ENCODE assay signal across 14 cellular contexts in genomic region chr6:27889275-27889627, GRCh38. TPM values are rescaled to one million over a fixed set of nuclear protein-coding genes. Genes with fewer than 3 reads are reported as not detected.
DNase-seq lines count a peak whose midpoint lies in the region; ATAC-seq, FAIRE-seq and TF ChIP-seq lines count a peak whose summit lies in the region.
"Had no signal": no experiment of that assay in that cellular context is flagged by ENCODE, and none has a peak within 500 bp of the region (broad histone marks: within the 10 kb centered on the region; RNA-seq: fewer than 3 reads in every experiment).

No MANE protein-coding gene starts in this region.

- H3K4me1 Mint-ChIP-seq in glutamatergic neuron (ENCODE audit: low read depth, unreplicated experiment) = peaks cover 15% of the 10 kb centered on the region

- H3K9me3 ChIP-seq in OCI-LY3 (ENCODE audit: insufficient read depth, low read length) = no peaks in the 10 kb centered on the region; the same call in 1 of the 2 replicates
- no peaks in the 10 kb centered on the region for H3K9me3 ChIP-seq in pancreas
- H3K9me3 ChIP-seq: tibial nerve had no signal

- H3K9ac ChIP-seq in OCI-LY3 (ENCODE audit: low read length) = peak overlapping the region; percentile 78; the same call in 1 of the 2 replicates

- H3K27ac Mint-ChIP-seq in glutamatergic neuron (ENCODE audit: unreplicated experiment) = peak overlapping the region; percentile 83

- H3K4me3 Mint-ChIP-seq in glutamatergic neuron (ENCODE audit: unreplicated experiment) = peak overlapping the region; percentile 92

- peak overlapping the region; percentile 88 for H3K4me2 ChIP-seq in OCI-LY3 (ENCODE audit: low read length)

- no peak for ATAC-seq in pancreas

- H3K79me2 ChIP-seq in ACC112 (ENCODE audit: control insufficient read depth, insufficient read depth, low read length, unreplicated experiment) = peaks cover 8% of the 10 kb centered on the region
- H3K79me2 ChIP-seq in OCI-LY3 (ENCODE audit: low read length) = no peaks in the 10 kb centered on the region

- H3K4me3 ChIP-seq in ACC112 (ENCODE audit: low read depth, low read length) (peak overlapping the region; percentile 86; the same call in 1 of the 2 replicates), H7 (ENCODE audit: insufficient read depth, low read depth, low read length) (peak overlapping the region; percentile 10; the same call in 1 of the 2 replicates), OCI-LY3 (ENCODE audit: low read length) (peak overlapping the region; percentile 77), pancreas (no peak overlapping the region)
- H3K4me3 ChIP-seq: tibial nerve had no signal

- H3K9me3 Mint-ChIP-seq in glutamatergic neuron (ENCODE audit: unreplicated experiment) = peaks cover 8% of the 10 kb centered on the region

- no peaks in the 10 kb centered on the region for H3K36me3 Mint-ChIP-seq in glutamatergic neuron (ENCODE audit: unreplicated experiment)

- WGBS in pancreas, 2 donors = 78 to 79% methylated on average over 3 of the region's 3 CpGs

- intact Hi-C loops in pancreas (cut with DNase I) = no loop called here

- H3K27me3 ChIP-seq in ACC112 (ENCODE audit: insufficient read depth, low read length) (no peaks in the 10 kb centered on the region), H7 (ENCODE audit: control insufficient read depth, insufficient read depth, low read length) (no peaks in the 10 kb centered on the region), OCI-LY3 (ENCODE audit: low read depth, low read length) (no peaks in the 10 kb centered on the region), pancreas (peaks cover 0 to 5% (median 2%) of the 10 kb centered on the region in 4 donors)

- no peaks in the 10 kb centered on the region for H3K36me3 ChIP-seq in ACC112 (ENCODE audit: insufficient read depth, low read length)
- H3K36me3 ChIP-seq in H7 (replicated peaks; ENCODE audit: control insufficient read depth, insufficient read depth, low read length) = no peaks in the 10 kb centered on the region
- H3K36me3 ChIP-seq in OCI-LY3 (replicated peaks; ENCODE audit: low read depth, low read length) = no peaks in the 10 kb centered on the region
- H3K36me3 ChIP-seq in pancreas = no peaks in the 10 kb centered on the region
- H3K36me3 ChIP-seq: tibial nerve had no signal

- H3K4me1 ChIP-seq in ACC112 (ENCODE audit: control insufficient read depth, insufficient read depth, low read length, unreplicated experiment) = peaks cover 7% of the 10 kb centered on the region
- H3K4me1 ChIP-seq in OCI-LY3 (ENCODE audit: low read length) = peaks cover 20% of the 10 kb centered on the region
- peaks cover 0 to 10% (median 0%) of the 10 kb centered on the region in 3 donors for H3K4me1 ChIP-seq in pancreas

- no peak for FAIRE-seq in pancreas (lab: Jason Lieb, UNC)

- peaks cover 7% of the 10 kb centered on the region for H3K27me3 Mint-ChIP-seq in glutamatergic neuron (ENCODE audit: unreplicated experiment)

- no peaks in the 10 kb centered on the region for H4K20me1 ChIP-seq in OCI-LY3 (ENCODE audit: insufficient read depth, low read length)

- no peak overlapping the region for H2AFZ ChIP-seq in ACC112 (ENCODE audit: low read length, unreplicated experiment)
- H2AFZ ChIP-seq in OCI-LY3 (ENCODE audit: low read depth, low read length) = no peak overlapping the region

- H3K27ac ChIP-seq in ACC112 (ENCODE audit: low read depth, low read length) = no peak overlapping the region
- H3K27ac ChIP-seq in OCI-LY3 (ENCODE audit: low read length) = peak overlapping the region; percentile 99
- H3K27ac ChIP-seq in pancreas = no peak overlapping the region
- H3K27ac ChIP-seq: tibial nerve had no signal

- TF ChIP-seq CTCF in OCI-LY3 (IDR thresholded peaks at IDR 0.05; ENCODE audit: low read depth, low read length) (no peak), glutamatergic neuron (IDR thresholded peaks at IDR 0.05; ENCODE audit: partially characterized antibody, unreplicated experiment) (no peak), pancreas (IDR thresholded peaks at IDR 0.05) (no peak)

- DNase-seq in H7 (no peak), glutamatergic neuron (no peak), NCI-H2081 treated with DMSO at 0.1 percent for 48 hours (lab: John Stamatoyannopoulos, UW) (no peak), KG1 (lab: John Stamatoyannopoulos, UW) (no peak), iPS-NIHi11 (ENCODE audit: low spot score) (no peak), pancreas (no peak)
- DNase-seq: effector CD4-positive, alpha-beta T cell; midbrain; NCI-H1105 treated with DMSO at 0.1 percent for 48 hours; T-helper 9 cell had no signal

RNA-seq across cellular contexts. Expression of gene OR2B2, which starts 22.9 kb away (rescaled TPM):
- total RNA-seq in H7 (2014; rRNA removed; shearing (Covaris generic)) = not detected in 2 replicates
- total RNA-seq in glutamatergic neuron (ENCODE audit: unreplicated experiment) (not detected), pancreas (not detected)
- polyA plus RNA-seq in pancreas = not detected
- total RNA-seq: tibial nerve had no signal
- polyA plus RNA-seq: adipose tissue had no signal

Comparison
In these comparisons a context has a peak if more than half of its experiments do, and no peak if none do; other contexts are left out.
1. H3K4me3 ChIP-seq: peak in ACC112 (single experiment), H7 (single experiment) and OCI-LY3 (single experiment); none in pancreas (0 of 4).